ENCODE assay signal across 1 cellular context in genomic region chr20:23161244-23161875, GRCh38.
TF ChIP-seq lines count a peak whose summit lies in the region.

No MANE protein-coding gene starts in this region.

TF ChIP-seq in GM23338, 12 proteins besides CTCF, POLR2A, EP300 and RAD21:
- TF ChIP-seq ZNF462 (CRISPR knock-in tag; IDR thresholded peaks at IDR 0.05) (no peak), ZNF114 (CRISPR knock-in tag; IDR thresholded peaks at IDR 0.05) (no peak), ETS1 (IDR thresholded peaks at IDR 0.05) (no peak), EZH2phosphoT487 (IDR thresholded peaks at IDR 0.05; ENCODE audit: unreplicated experiment) (no peak), CREB1 (CRISPR knock-in tag; IDR thresholded peaks at IDR 0.05; ENCODE audit: low read depth) (no peak), POLR2AphosphoS5 (IDR thresholded peaks at IDR 0.05; ENCODE audit: low read depth) (no peak), JUNB (IDR thresholded peaks at IDR 0.05; ENCODE audit: unreplicated experiment) (no peak), EZH2 (IDR thresholded peaks at IDR 0.05; ENCODE audit: low read depth, unreplicated experiment) (no peak), ZNF331 (CRISPR knock-in tag; IDR thresholded peaks at IDR 0.05; ENCODE audit: low read depth) (no peak), STAT1 (IDR thresholded peaks at IDR 0.05; ENCODE audit: unreplicated experiment) (no peak), NANOG (IDR thresholded peaks at IDR 0.05; ENCODE audit: borderline replicate concordance) (no peak)
- TF ChIP-seq, protein P1, sequence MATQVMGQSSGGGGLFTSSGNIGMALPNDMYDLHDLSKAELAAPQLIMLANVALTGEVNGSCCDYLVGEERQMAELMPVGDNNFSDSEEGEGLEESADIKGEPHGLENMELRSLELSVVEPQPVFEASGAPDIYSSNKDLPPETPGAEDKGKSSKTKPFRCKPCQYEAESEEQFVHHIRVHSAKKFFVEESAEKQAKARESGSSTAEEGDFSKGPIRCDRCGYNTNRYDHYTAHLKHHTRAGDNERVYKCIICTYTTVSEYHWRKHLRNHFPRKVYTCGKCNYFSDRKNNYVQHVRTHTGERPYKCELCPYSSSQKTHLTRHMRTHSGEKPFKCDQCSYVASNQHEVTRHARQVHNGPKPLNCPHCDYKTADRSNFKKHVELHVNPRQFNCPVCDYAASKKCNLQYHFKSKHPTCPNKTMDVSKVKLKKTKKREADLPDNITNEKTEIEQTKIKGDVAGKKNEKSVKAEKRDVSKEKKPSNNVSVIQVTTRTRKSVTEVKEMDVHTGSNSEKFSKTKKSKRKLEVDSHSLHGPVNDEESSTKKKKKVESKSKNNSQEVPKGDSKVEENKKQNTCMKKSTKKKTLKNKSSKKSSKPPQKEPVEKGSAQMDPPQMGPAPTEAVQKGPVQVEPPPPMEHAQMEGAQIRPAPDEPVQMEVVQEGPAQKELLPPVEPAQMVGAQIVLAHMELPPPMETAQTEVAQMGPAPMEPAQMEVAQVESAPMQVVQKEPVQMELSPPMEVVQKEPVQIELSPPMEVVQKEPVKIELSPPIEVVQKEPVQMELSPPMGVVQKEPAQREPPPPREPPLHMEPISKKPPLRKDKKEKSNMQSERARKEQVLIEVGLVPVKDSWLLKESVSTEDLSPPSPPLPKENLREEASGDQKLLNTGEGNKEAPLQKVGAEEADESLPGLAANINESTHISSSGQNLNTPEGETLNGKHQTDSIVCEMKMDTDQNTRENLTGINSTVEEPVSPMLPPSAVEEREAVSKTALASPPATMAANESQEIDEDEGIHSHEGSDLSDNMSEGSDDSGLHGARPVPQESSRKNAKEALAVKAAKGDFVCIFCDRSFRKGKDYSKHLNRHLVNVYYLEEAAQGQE (IDR thresholded peaks at IDR 0.05; ENCODE audit: unreplicated experiment), result no peak
